ENCODE assay signal across 1 cellular context in the genomic region with DNA sequence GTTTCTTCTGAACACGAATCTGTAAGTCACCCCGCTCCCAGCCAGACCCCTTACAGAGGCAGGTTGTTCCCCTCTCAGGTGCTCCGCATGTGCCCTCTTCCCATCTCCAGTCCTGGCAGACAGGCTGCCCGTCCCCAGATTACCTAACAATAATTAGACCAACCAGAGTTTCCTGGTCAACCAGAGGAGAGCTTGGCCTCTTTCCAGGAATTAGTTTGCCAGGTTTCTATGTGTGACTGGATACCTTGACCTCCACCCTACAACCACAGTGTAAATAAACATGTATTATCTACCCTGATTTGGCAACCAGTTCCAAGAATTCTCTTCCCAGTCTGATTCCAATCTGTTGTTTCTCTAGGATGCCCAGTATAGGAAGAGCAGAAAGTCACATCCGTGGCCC.
TF ChIP-seq lines count a peak whose summit lies in the region.

No MANE protein-coding gene starts in this region.

TF ChIP-seq in HepG2, 621 proteins besides CTCF, POLR2A, EP300 and RAD21 (continued from another document and continues in another):
- TF ChIP-seq, protein P1, sequence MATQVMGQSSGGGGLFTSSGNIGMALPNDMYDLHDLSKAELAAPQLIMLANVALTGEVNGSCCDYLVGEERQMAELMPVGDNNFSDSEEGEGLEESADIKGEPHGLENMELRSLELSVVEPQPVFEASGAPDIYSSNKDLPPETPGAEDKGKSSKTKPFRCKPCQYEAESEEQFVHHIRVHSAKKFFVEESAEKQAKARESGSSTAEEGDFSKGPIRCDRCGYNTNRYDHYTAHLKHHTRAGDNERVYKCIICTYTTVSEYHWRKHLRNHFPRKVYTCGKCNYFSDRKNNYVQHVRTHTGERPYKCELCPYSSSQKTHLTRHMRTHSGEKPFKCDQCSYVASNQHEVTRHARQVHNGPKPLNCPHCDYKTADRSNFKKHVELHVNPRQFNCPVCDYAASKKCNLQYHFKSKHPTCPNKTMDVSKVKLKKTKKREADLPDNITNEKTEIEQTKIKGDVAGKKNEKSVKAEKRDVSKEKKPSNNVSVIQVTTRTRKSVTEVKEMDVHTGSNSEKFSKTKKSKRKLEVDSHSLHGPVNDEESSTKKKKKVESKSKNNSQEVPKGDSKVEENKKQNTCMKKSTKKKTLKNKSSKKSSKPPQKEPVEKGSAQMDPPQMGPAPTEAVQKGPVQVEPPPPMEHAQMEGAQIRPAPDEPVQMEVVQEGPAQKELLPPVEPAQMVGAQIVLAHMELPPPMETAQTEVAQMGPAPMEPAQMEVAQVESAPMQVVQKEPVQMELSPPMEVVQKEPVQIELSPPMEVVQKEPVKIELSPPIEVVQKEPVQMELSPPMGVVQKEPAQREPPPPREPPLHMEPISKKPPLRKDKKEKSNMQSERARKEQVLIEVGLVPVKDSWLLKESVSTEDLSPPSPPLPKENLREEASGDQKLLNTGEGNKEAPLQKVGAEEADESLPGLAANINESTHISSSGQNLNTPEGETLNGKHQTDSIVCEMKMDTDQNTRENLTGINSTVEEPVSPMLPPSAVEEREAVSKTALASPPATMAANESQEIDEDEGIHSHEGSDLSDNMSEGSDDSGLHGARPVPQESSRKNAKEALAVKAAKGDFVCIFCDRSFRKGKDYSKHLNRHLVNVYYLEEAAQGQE (IDR thresholded peaks at IDR 0.05; ENCODE audit: borderline replicate concordance in 1 of 2, low read depth in 1 of 2, low read length in 2 of 2) = peak in 1 of 2 experiments; percentile 72; a peak in 1 of 4 replicates
- peak; percentile 67 for TF ChIP-seq HDAC2 (CRISPR knock-in tag; IDR thresholded peaks at IDR 0.05)
- TF ChIP-seq SIX1 (CRISPR knock-in tag; IDR thresholded peaks at IDR 0.05; ENCODE audit: borderline replicate concordance) = peak; percentile 78; the same call in 1 of the 2 replicates
- TF ChIP-seq HNF4A (CRISPR knock-in tag; IDR thresholded peaks at IDR 0.05) = peak; percentile 55
- peak; percentile 87 for TF ChIP-seq FOXO1 (CRISPR knock-in tag; IDR thresholded peaks at IDR 0.05)
- TF ChIP-seq TOPORS (CRISPR knock-in tag; IDR thresholded peaks at IDR 0.05) = 0 out of 2 replicates have a peak, but pooled peaks have one; percentile 39
- TF ChIP-seq BHLHE40 (IDR thresholded peaks at IDR 0.05; ENCODE audit: low read length) = peak; percentile 34; the same call in 1 of the 2 replicates
- no peak for TF ChIP-seq FOXP1 (IDR thresholded peaks at IDR 0.05)
- peak; percentile 94 for TF ChIP-seq FOXP1 (CRISPR knock-in tag; IDR thresholded peaks at IDR 0.05)
- TF ChIP-seq CREM (IDR thresholded peaks at IDR 0.05) = peak; percentile 73
- no peak for TF ChIP-seq CREM (CRISPR knock-in tag; IDR thresholded peaks at IDR 0.05)
- no peak for TF ChIP-seq SRSF1 (optimal IDR thresholded peaks at IDR 0.05; ENCODE audit: low read depth, low read length)
- peak; percentile 59; the same call in 1 of the 2 replicates for TF ChIP-seq ERF (CRISPR knock-in tag; IDR thresholded peaks at IDR 0.05)
- TF ChIP-seq MZF1 (CRISPR knock-in tag; IDR thresholded peaks at IDR 0.05; ENCODE audit: borderline replicate concordance) = no peak
- 0 out of 2 replicates have a peak, but pooled peaks have one; percentile 29 for TF ChIP-seq ZBTB20 (CRISPR knock-in tag; IDR thresholded peaks at IDR 0.05; ENCODE audit: borderline replicate concordance, low read depth)
- no peak for TF ChIP-seq ZNF652 (CRISPR knock-in tag; IDR thresholded peaks at IDR 0.05; ENCODE audit: borderline replicate concordance, low read depth)
- peak; percentile 74 for TF ChIP-seq MED1 (CRISPR knock-in tag; IDR thresholded peaks at IDR 0.05)
- 0 out of 2 replicates have a peak, but pooled peaks have one; percentile 33 for TF ChIP-seq MBD4 (IDR thresholded peaks at IDR 0.05; ENCODE audit: borderline replicate concordance, low read length)
- TF ChIP-seq ZNF207 (IDR thresholded peaks at IDR 0.05; ENCODE audit: borderline replicate concordance) = no peak
- peak; percentile 91 to 97 for TF ChIP-seq NR2F1 (CRISPR knock-in tag; IDR thresholded peaks at IDR 0.05)
- no peak for TF ChIP-seq HNRNPK (IDR thresholded peaks at IDR 0.05; ENCODE audit: low read depth, low read length, poor library complexity, severe bottlenecking)
- peak; percentile 65; the same call in 1 of the 2 replicates for TF ChIP-seq SAP130 (CRISPR knock-in tag; IDR thresholded peaks at IDR 0.05; ENCODE audit: low read depth)
- TF ChIP-seq ZFX (CRISPR knock-in tag; IDR thresholded peaks at IDR 0.05; ENCODE audit: low read depth) = no peak
- TF ChIP-seq SKI (IDR thresholded peaks at IDR 0.05; ENCODE audit: partially characterized antibody) = peak; percentile 95
- peak; percentile 82; the same call in 1 of the 2 replicates for TF ChIP-seq FOXJ3 (CRISPR knock-in tag; IDR thresholded peaks at IDR 0.05; ENCODE audit: borderline replicate concordance)
- TF ChIP-seq PPARG (CRISPR knock-in tag; conservative IDR thresholded peaks at IDR 0.05) = peak; percentile 98
- TF ChIP-seq SNAPC2 (CRISPR knock-in tag; IDR thresholded peaks at IDR 0.05) = 0 out of 2 replicates have a peak, but pooled peaks have one; percentile 31
- TF ChIP-seq MIXL1 (CRISPR knock-in tag; IDR thresholded peaks at IDR 0.05) = peak; percentile 92
- 0 out of 2 replicates have a peak, but pooled peaks have one; percentile 39 for TF ChIP-seq KAT8 (CRISPR knock-in tag; IDR thresholded peaks at IDR 0.05)
- TF ChIP-seq, protein P2, sequence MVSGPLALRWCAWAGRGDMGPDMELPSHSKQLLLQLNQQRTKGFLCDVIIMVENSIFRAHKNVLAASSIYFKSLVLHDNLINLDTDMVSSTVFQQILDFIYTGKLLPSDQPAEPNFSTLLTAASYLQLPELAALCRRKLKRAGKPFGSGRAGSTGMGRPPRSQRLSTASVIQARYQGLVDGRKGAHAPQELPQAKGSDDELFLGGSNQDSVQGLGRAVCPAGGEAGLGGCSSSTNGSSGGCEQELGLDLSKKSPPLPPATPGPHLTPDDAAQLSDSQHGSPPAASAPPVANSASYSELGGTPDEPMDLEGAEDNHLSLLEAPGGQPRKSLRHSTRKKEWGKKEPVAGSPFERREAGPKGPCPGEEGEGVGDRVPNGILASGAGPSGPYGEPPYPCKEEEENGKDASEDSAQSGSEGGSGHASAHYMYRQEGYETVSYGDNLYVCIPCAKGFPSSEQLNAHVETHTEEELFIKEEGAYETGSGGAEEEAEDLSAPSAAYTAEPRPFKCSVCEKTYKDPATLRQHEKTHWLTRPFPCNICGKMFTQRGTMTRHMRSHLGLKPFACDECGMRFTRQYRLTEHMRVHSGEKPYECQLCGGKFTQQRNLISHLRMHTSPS (CRISPR knock-in tag; IDR thresholded peaks at IDR 0.05; ENCODE audit: low read depth) = peak; percentile 66; the same call in 1 of the 2 replicates
- peak; percentile 23; the same call in 1 of the 2 replicates for TF ChIP-seq FOXA1 (IDR thresholded peaks at IDR 0.05)
- peak; percentile 74 for TF ChIP-seq FOXA1 (CRISPR knock-in tag; IDR thresholded peaks at IDR 0.05)
- no peak for TF ChIP-seq NONO (IDR thresholded peaks at IDR 0.05)
- TF ChIP-seq NONO (CRISPR knock-in tag; conservative IDR thresholded peaks at IDR 0.05) = 0 out of 2 replicates have a peak, but pooled peaks have one; percentile 30
- no peak for TF ChIP-seq CC2D1A (CRISPR knock-in tag; IDR thresholded peaks at IDR 0.05)
- TF ChIP-seq, protein P3, sequence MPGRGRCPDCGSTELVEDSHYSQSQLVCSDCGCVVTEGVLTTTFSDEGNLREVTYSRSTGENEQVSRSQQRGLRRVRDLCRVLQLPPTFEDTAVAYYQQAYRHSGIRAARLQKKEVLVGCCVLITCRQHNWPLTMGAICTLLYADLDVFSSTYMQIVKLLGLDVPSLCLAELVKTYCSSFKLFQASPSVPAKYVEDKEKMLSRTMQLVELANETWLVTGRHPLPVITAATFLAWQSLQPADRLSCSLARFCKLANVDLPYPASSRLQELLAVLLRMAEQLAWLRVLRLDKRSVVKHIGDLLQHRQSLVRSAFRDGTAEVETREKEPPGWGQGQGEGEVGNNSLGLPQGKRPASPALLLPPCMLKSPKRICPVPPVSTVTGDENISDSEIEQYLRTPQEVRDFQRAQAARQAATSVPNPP (CRISPR knock-in tag; IDR thresholded peaks at IDR 0.05) = 0 out of 2 replicates have a peak, but pooled peaks have one; percentile 58
- peak; percentile 29; the same call in 1 of the 2 replicates for TF ChIP-seq CHD4 (IDR thresholded peaks at IDR 0.05; ENCODE audit: borderline replicate concordance, low read length)
- TF ChIP-seq TBX2 (CRISPR knock-in tag; IDR thresholded peaks at IDR 0.05; ENCODE audit: borderline replicate concordance) = peak; percentile 77
- TF ChIP-seq FOXA3 (CRISPR knock-in tag; IDR thresholded peaks at IDR 0.05) = peak; percentile 95
- TF ChIP-seq SALL1 (CRISPR knock-in tag; IDR thresholded peaks at IDR 0.05) = peak; percentile 46; the same call in 1 of the 2 replicates
- TF ChIP-seq, protein P4, sequence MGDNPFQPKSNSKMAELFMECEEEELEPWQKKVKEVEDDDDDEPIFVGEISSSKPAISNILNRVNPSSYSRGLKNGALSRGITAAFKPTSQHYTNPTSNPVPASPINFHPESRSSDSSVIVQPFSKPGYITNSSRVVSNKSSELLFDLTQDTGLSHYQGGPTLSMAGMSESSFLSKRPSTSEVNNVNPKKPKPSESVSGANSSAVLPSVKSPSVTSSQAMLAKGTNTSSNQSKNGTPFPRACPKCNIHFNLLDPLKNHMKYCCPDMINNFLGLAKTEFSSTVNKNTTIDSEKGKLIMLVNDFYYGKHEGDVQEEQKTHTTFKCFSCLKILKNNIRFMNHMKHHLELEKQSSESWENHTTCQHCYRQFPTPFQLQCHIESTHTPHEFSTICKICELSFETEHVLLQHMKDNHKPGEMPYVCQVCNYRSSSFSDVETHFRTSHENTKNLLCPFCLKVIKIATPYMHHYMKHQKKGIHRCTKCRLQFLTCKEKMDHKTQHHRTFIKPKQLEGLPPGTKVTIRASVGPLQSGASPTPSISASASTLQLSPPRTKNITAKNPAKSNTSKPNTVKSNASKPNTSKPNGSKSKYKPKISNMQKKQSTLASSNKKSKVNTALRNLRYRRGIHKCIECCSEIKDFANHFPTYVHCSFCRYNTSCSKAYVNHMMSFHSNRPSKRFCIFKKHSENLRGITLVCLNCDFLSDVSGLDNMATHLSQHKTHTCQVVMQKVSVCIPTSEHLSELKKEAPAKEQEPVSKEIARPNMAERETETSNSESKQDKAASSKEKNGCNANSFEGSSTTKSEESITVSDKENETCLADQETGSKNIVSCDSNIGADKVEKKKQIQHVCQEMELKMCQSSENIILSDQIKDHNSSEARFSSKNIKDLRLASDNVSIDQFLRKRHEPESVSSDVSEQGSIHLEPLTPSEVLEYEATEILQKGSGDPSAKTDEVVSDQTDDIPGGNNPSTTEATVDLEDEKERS (CRISPR knock-in tag; IDR thresholded peaks at IDR 0.05) = 0 out of 2 replicates have a peak, but pooled peaks have one; percentile 39
- peak; percentile 88 for TF ChIP-seq NCOA2 (CRISPR knock-in tag; IDR thresholded peaks at IDR 0.05)
- TF ChIP-seq, protein P5, sequence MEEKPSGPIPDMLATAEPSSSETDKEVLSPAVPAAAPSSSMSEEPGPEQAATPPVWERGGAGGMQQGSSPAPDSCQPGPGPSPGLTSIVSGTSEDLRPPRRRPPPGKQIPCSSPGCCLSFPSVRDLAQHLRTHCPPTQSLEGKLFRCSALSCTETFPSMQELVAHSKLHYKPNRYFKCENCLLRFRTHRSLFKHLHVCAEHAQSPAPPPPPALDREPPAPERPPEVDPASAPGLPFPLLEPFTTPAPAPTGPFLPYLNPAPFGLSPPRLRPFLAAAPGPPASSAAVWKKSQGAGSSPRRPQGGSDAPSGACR (CRISPR knock-in tag; IDR thresholded peaks at IDR 0.05) = peak; percentile 45; the same call in 1 of the 2 replicates
- TF ChIP-seq KDM6A (CRISPR knock-in tag; IDR thresholded peaks at IDR 0.05; ENCODE audit: low read depth) = 0 out of 2 replicates have a peak, but pooled peaks have one; percentile 39
- peak; percentile 93 for TF ChIP-seq NR2F2 (IDR thresholded peaks at IDR 0.05; ENCODE audit: borderline replicate concordance, low read depth)
- TF ChIP-seq, protein P6, sequence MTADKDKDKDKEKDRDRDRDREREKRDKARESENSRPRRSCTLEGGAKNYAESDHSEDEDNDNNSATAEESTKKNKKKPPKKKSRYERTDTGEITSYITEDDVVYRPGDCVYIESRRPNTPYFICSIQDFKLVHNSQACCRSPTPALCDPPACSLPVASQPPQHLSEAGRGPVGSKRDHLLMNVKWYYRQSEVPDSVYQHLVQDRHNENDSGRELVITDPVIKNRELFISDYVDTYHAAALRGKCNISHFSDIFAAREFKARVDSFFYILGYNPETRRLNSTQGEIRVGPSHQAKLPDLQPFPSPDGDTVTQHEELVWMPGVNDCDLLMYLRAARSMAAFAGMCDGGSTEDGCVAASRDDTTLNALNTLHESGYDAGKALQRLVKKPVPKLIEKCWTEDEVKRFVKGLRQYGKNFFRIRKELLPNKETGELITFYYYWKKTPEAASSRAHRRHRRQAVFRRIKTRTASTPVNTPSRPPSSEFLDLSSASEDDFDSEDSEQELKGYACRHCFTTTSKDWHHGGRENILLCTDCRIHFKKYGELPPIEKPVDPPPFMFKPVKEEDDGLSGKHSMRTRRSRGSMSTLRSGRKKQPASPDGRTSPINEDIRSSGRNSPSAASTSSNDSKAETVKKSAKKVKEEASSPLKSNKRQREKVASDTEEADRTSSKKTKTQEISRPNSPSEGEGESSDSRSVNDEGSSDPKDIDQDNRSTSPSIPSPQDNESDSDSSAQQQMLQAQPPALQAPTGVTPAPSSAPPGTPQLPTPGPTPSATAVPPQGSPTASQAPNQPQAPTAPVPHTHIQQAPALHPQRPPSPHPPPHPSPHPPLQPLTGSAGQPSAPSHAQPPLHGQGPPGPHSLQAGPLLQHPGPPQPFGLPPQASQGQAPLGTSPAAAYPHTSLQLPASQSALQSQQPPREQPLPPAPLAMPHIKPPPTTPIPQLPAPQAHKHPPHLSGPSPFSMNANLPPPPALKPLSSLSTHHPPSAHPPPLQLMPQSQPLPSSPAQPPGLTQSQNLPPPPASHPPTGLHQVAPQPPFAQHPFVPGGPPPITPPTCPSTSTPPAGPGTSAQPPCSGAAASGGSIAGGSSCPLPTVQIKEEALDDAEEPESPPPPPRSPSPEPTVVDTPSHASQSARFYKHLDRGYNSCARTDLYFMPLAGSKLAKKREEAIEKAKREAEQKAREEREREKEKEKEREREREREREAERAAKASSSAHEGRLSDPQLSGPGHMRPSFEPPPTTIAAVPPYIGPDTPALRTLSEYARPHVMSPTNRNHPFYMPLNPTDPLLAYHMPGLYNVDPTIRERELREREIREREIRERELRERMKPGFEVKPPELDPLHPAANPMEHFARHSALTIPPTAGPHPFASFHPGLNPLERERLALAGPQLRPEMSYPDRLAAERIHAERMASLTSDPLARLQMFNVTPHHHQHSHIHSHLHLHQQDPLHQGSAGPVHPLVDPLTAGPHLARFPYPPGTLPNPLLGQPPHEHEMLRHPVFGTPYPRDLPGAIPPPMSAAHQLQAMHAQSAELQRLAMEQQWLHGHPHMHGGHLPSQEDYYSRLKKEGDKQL (CRISPR knock-in tag; IDR thresholded peaks at IDR 0.05; ENCODE audit: low read depth) = peak; percentile 84
- TF ChIP-seq MIER3 (CRISPR knock-in tag; IDR thresholded peaks at IDR 0.05; ENCODE audit: borderline replicate concordance) = peak; percentile 92; the same call in 1 of the 2 replicates
